Comparison of ENCODE assay signal across 21 cellular contexts in the genomic region with DNA sequence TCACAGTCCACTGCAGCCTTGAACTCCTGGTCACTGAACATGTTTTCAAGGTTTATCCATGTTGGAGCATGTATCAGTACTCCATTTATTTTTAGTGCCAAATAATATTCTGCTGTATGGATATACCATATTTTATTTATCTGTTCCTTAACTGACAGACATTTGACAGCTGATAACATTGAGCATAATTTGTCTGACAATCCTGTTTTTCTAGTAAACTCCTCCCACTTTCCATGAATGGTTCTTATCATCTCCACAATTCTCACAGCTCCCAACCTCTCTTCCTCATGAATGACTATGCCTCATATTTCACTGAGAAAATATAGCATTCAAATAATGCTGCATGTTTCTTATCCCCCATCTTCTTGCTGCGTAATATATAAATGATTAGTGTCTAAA.
"Had no signal": no experiment of that assay in that cellular context is flagged by ENCODE, and none has a peak within 500 bp of the region (broad histone marks: within the 10 kb centered on the region; RNA-seq: fewer than 3 reads in every experiment).

No MANE protein-coding gene starts in this region.

- H3K9me3 Mint-ChIP-seq: activated B cell treated with CpG ODN at 0.5 μM for 24 hours; activated CD4-positive, alpha-beta memory T cell treated with anti-CD3 and anti-CD28 coated beads for 36 hours; activated CD4-positive, alpha-beta T cell treated with anti-CD3 and anti-CD28 coated beads, Interleukin-2, amount 10 ng/mL, durations not matched to agents 7 days and 5 days; activated naive CD4-positive, alpha-beta T cell treated with anti-CD3 and anti-CD28 coated beads for 36 hours; activated T-cell treated with anti-CD3 and anti-CD28 coated beads, Interleukin-2, amount 50 U/mL, for 4 hours; IgD-negative memory B cell; T-helper 1 cell treated with Interleukin-12 subunit alpha and Interleukin-12 subunit beta and Interleukin-4 antibody, amounts not matched to agents 30 μg/mL and 1 μg/mL, for 36 hours had no signal

- H3K4me1 Mint-ChIP-seq: activated B cell treated with CpG ODN at 0.5 μM for 24 hours; activated CD4-positive, alpha-beta T cell treated with anti-CD3 and anti-CD28 coated beads, Interleukin-2, amount 10 ng/mL, durations not matched to agents 7 days and 5 days; IgD-negative memory B cell had no signal

- H3K27ac Mint-ChIP-seq: activated B cell treated with CpG ODN at 0.5 μM for 24 hours; activated CD4-positive, alpha-beta memory T cell treated with anti-CD3 and anti-CD28 coated beads for 36 hours; activated CD4-positive, alpha-beta T cell treated with anti-CD3 and anti-CD28 coated beads, Interleukin-2, amount 10 ng/mL, durations not matched to agents 7 days and 5 days; activated naive CD4-positive, alpha-beta T cell treated with anti-CD3 and anti-CD28 coated beads for 36 hours; activated naive CD8-positive, alpha-beta T cell; IgD-negative memory B cell; T-helper 1 cell treated with Interleukin-12 subunit alpha and Interleukin-12 subunit beta and Interleukin-4 antibody, amounts not matched to agents 30 μg/mL and 1 μg/mL, for 36 hours had no signal

- H3K27ac ChIP-seq: brain microvascular endothelial cell, KMS-11 had no signal

- DNase-seq: activated B cell treated with CpG ODN at 0.5 μM for 24 hours; activated CD4-positive, alpha-beta memory T cell treated with anti-CD3 and anti-CD28 coated beads for 36 hours; activated CD4-positive, alpha-beta T cell treated with anti-CD3 and anti-CD28 coated beads, Interleukin-2, amount 10 ng/mL, durations not matched to agents 7 days and 5 days; activated CD8-positive, alpha-beta memory T cell treated with anti-CD3 and anti-CD28 coated beads for 24 hours; activated gamma-delta T cell; activated naive CD4-positive, alpha-beta T cell treated with anti-CD3 and anti-CD28 coated beads for 36 hours; activated T-cell treated with anti-CD3 and anti-CD28 coated beads, Interleukin-2, amount 50 U/mL, for 4 hours; brain microvascular endothelial cell; caudate nucleus; NCI-H1092; NCI-H1417; NCI-H2029; NCI-H510A treated with DMSO at 0.1 percent for 48 hours; NCI-H69; PC-3; SHP77 treated with DMSO at 0.1 percent for 48 hours had no signal

- ATAC-seq: activated T-cell treated with anti-CD3 and anti-CD28 coated beads, Interleukin-2, amount 50 U/mL, for 4 hours had no signal

- H3K27me3 Mint-ChIP-seq: activated B cell treated with CpG ODN at 0.5 μM for 24 hours; activated CD4-positive, alpha-beta memory T cell treated with anti-CD3 and anti-CD28 coated beads for 36 hours; activated CD4-positive, alpha-beta T cell treated with anti-CD3 and anti-CD28 coated beads, Interleukin-2, amount 10 ng/mL, durations not matched to agents 7 days and 5 days; activated naive CD8-positive, alpha-beta T cell; IgD-negative memory B cell had no signal

- FAIRE-seq: RCC 7860 had no signal

- H3K27me3 ChIP-seq: brain microvascular endothelial cell had no signal

- H3K36me3 Mint-ChIP-seq: IgD-negative memory B cell had no signal

- H3K4me3 Mint-ChIP-seq: activated B cell treated with CpG ODN at 0.5 μM for 24 hours; activated CD4-positive, alpha-beta memory T cell treated with anti-CD3 and anti-CD28 coated beads for 36 hours; activated CD4-positive, alpha-beta T cell treated with anti-CD3 and anti-CD28 coated beads, Interleukin-2, amount 10 ng/mL, durations not matched to agents 7 days and 5 days; activated naive CD4-positive, alpha-beta T cell treated with anti-CD3 and anti-CD28 coated beads for 36 hours; activated naive CD8-positive, alpha-beta T cell; activated T-cell treated with anti-CD3 and anti-CD28 coated beads, Interleukin-2, amount 50 U/mL, for 4 hours; IgD-negative memory B cell; T-helper 1 cell treated with Interleukin-12 subunit alpha and Interleukin-12 subunit beta and Interleukin-4 antibody, amounts not matched to agents 30 μg/mL and 1 μg/mL, for 36 hours had no signal
